ENCODE assay signal across 9 cellular contexts in genomic region chr3:12423918-12424634, GRCh38.
DNase-seq lines count a peak whose midpoint lies in the region; ATAC-seq and TF ChIP-seq lines count a peak whose summit lies in the region.
"Had no signal": no experiment of that assay in that cellular context is flagged by ENCODE, and none has a peak within 500 bp of the region (broad histone marks: within the 10 kb centered on the region; RNA-seq: fewer than 3 reads in every experiment).

No MANE protein-coding gene starts in this region.

- H3K79me2 ChIP-seq in SK-N-SH (ENCODE audit: insufficient read depth) = no peaks in the 10 kb centered on the region; the same call in 1 of the 2 replicates

- ATAC-seq in heart right ventricle (peak in 6 of 8 donors; percentile 46 to 60 (median 55)), GM18909 (IDR thresholded peaks at IDR 0.05; ENCODE audit: poor library complexity, unreplicated experiment) (no peak)

- TF ChIP-seq EP300 in SK-N-SH (IDR thresholded peaks at IDR 0.05; ENCODE audit: borderline replicate concordance in 1 of 2, low read depth in 1 of 2, low read length in 1 of 2) = peak in 1 of 2 experiments; percentile 41; a peak in 2 of 4 replicates

- POLR2A ChIA-PET in SK-N-SH (lab: Yijun Ruan, JAX) = no interaction called here

- 33% methylated on average over 6 of the region's 6 CpGs for WGBS in SK-N-SH (ENCODE audit: low lambda C conversion rate)
- 59 to 63% methylated on average over 6 of the region's 6 CpGs for WGBS in heart right ventricle, 2 donors

- no peak overlapping the region for H3K4me3 Mint-ChIP-seq in activated CD4-positive, alpha-beta T cell treated with anti-CD3 and anti-CD28 coated beads, Interleukin-2, amount 10 ng/mL, durations not matched to agents 24 days and 14 days

- no peaks in the 10 kb centered on the region for H3K9me3 Mint-ChIP-seq in activated CD4-positive, alpha-beta T cell treated with anti-CD3 and anti-CD28 coated beads, Interleukin-2, amount 10 ng/mL, durations not matched to agents 24 days and 14 days

- H4K20me1 ChIP-seq in SK-N-SH (ENCODE audit: insufficient read depth) = no peaks in the 10 kb centered on the region

- H3K9me3 ChIP-seq in SK-N-SH (no peaks in the 10 kb centered on the region), heart right ventricle (no peaks in the 10 kb centered on the region)
- H3K9me3 ChIP-seq: neutrophil had no signal

- TF ChIP-seq CTCF in SK-N-SH (IDR thresholded peaks at IDR 0.05) (no peak), heart right ventricle (IDR thresholded peaks at IDR 0.05) (no peak)

- no peak overlapping the region for H3K9ac ChIP-seq in SK-N-SH

- H3K36me3 ChIP-seq in SK-N-SH (replicated peaks in 1 of 2; ENCODE audit: control insufficient read depth in 1 of 2, insufficient read depth in 2 of 2, low read length in 1 of 2) (no peaks in the 10 kb centered on the region), heart right ventricle (no peaks in the 10 kb centered on the region)
- H3K36me3 ChIP-seq: neutrophil had no signal

- TF ChIP-seq RAD21 in SK-N-SH (IDR thresholded peaks at IDR 0.05; ENCODE audit: low read length) = no peak

- H3K4me1 ChIP-seq in SK-N-SH (ENCODE audit: control insufficient read depth in 1 of 2, insufficient read depth in 2 of 2, low read depth in 1 of 2, low read length in 1 of 2) (peaks cover 18 to 31% of the 10 kb centered on the region in 2 experiments), heart right ventricle (peaks cover 3 to 37% (median 25%) of the 10 kb centered on the region in 9 donors)

- H3F3A ChIP-seq in SK-N-SH (replicated peaks; ENCODE audit: insufficient read depth) = peaks cover 11% of the 10 kb centered on the region

- DNase-seq in activated CD4-positive, alpha-beta T cell treated with anti-CD3 and anti-CD28 coated beads, Interleukin-2, amount 10 ng/mL, durations not matched to agents 24 days and 14 days = no peak
- DNase-seq in activated CD4-positive, alpha-beta T cell treated with anti-CD3 and anti-CD28 coated beads, Interleukin-2, amount 50 U/mL, for 4 hours = no peak
- peak; percentile 40 for DNase-seq in SK-N-SH
- no peak for DNase-seq in heart right ventricle
- peak; percentile 6 to 40 (median 20) for DNase-seq in stimulated activated CD4-positive, alpha-beta T cell treated with anti-CD3 and anti-CD28 coated beads, TNF-alpha, amount 100 ng/mL, for 48 hours (ENCODE audit: low read depth in 3 of 3)
- DNase-seq in NCI-H345 treated with DMSO at 0.1 percent for 48 hours (lab: John Stamatoyannopoulos, UW; ENCODE audit: unreplicated experiment) = no peak
- no peak for DNase-seq in COLO668 (lab: John Stamatoyannopoulos, UW; ENCODE audit: unreplicated experiment)

- peaks cover 6% of the 10 kb centered on the region for H3K4me1 Mint-ChIP-seq in activated CD4-positive, alpha-beta T cell treated with anti-CD3 and anti-CD28 coated beads, Interleukin-2, amount 10 ng/mL, durations not matched to agents 24 days and 14 days

- peak overlapping the region; percentile 56 to 63; a peak in 3 of 4 replicates for H3K27ac ChIP-seq in SK-N-SH (ENCODE audit: low read depth in 2 of 2, low read length in 1 of 2)
- H3K27ac ChIP-seq in heart right ventricle = peak overlapping the region in 1 of 10 donors; percentile 18
- H3K27ac ChIP-seq: neutrophil had no signal

- no peak overlapping the region; a peak in 2 of 4 replicates for H3K4me3 ChIP-seq in SK-N-SH (ENCODE audit: low read depth in 2 of 2, low read length in 1 of 2)
- H3K4me3 ChIP-seq in heart right ventricle = no peak overlapping the region

- CTCF ChIA-PET in SK-N-SH (lab: Yijun Ruan, JAX) = interaction anchor here (1.3 to 3.3 kb wide), 3 partner anchors 14 to 56 kb away, joined by 3 to 13 read pairs (median 3); no protein-coding TSS in a partner anchor

- H3K27me3 Mint-ChIP-seq in activated CD4-positive, alpha-beta T cell treated with anti-CD3 and anti-CD28 coated beads, Interleukin-2, amount 10 ng/mL, durations not matched to agents 24 days and 14 days = peaks cover 14% of the 10 kb centered on the region

- H3K36me3 Mint-ChIP-seq in activated CD4-positive, alpha-beta T cell treated with anti-CD3 and anti-CD28 coated beads, Interleukin-2, amount 10 ng/mL, durations not matched to agents 24 days and 14 days (ENCODE audit: low read depth) = no peaks in the 10 kb centered on the region

- intact Hi-C loops in activated CD4-positive, alpha-beta T cell treated with anti-CD3 and anti-CD28 coated beads, Interleukin-2, amount 10 ng/mL, durations not matched to agents 24 days and 14 days (cut with micrococcal nuclease) = no loop called here
- intact Hi-C loops in heart right ventricle (cut with DNase I) = no loop called here

- no peak overlapping the region; the same call in 1 of the 2 replicates for H2AFZ ChIP-seq in SK-N-SH (ENCODE audit: low read depth)

- peak overlapping the region; percentile 61 for H3K4me2 ChIP-seq in SK-N-SH

- H3K27me3 ChIP-seq in SK-N-SH (ENCODE audit: insufficient read depth) = no peaks in the 10 kb centered on the region
- H3K27me3 ChIP-seq in heart right ventricle = no peaks in the 10 kb centered on the region

- H3K9me2 ChIP-seq in SK-N-SH = no peaks in the 10 kb centered on the region

- H3K27ac Mint-ChIP-seq in activated CD4-positive, alpha-beta T cell treated with anti-CD3 and anti-CD28 coated beads, Interleukin-2, amount 10 ng/mL, durations not matched to agents 24 days and 14 days = peak overlapping the region; percentile 12

TF ChIP-seq in SK-N-SH, 30 proteins besides CTCF, POLR2A, EP300 and RAD21 (continues in another document):
- TF ChIP-seq RFX5 (IDR thresholded peaks at IDR 0.05; ENCODE audit: low read length) (no peak), MAX (IDR thresholded peaks at IDR 0.05; ENCODE audit: low read depth) (no peak), EZH2phosphoT487 (IDR thresholded peaks at IDR 0.05; ENCODE audit: borderline replicate concordance, low read depth) (no peak), PBX3 (IDR thresholded peaks at IDR 0.05) (peak; percentile 44), IRF3 (IDR thresholded peaks at IDR 0.05; ENCODE audit: low read depth, low read length) (no peak), TAF1 (IDR thresholded peaks at IDR 0.05; ENCODE audit: borderline replicate concordance, low read depth, low read length) (no peak), FOSL2 (IDR thresholded peaks at IDR 0.05; ENCODE audit: borderline replicate concordance, low read depth) (peak; percentile 31; the same call in 1 of the 2 replicates), REST (IDR thresholded peaks at IDR 0.05; ENCODE audit: low read depth, low read length) (no peak), SMC3 (IDR thresholded peaks at IDR 0.05; ENCODE audit: low read depth, low read length) (no peak), USF1 (IDR thresholded peaks at IDR 0.05; ENCODE audit: borderline replicate concordance, low read depth) (no peak)

Comparison
In these comparisons a context has a peak if more than half of its experiments do, and no peak if none do; other contexts are left out.
1. DNase-seq: peak in SK-N-SH (single experiment) and stimulated activated CD4-positive, alpha-beta T cell treated with anti-CD3 and anti-CD28 coated beads, TNF-alpha, amount 100 ng/mL, for 48 hours (3 of 3); none in activated CD4-positive, alpha-beta T cell treated with anti-CD3 and anti-CD28 coated beads, Interleukin-2, amount 10 ng/mL, durations not matched to agents 24 days and 14 days (single experiment), activated CD4-positive, alpha-beta T cell treated with anti-CD3 and anti-CD28 coated beads, Interleukin-2, amount 50 U/mL, for 4 hours (0 of 2), heart right ventricle (0 of 2), NCI-H345 treated with DMSO at 0.1 percent for 48 hours (single experiment) and COLO668 (single experiment).